Comparison of ENCODE assay signal across 26 cellular contexts in genomic region chr21:17570773-17571172, GRCh38. TPM values are rescaled to one million over a fixed set of nuclear protein-coding genes. Genes with fewer than 3 reads are reported as not detected.
"Had no signal": no experiment of that assay in that cellular context is flagged by ENCODE, and none has a peak within 500 bp of the region (broad histone marks: within the 10 kb centered on the region; RNA-seq: fewer than 3 reads in every experiment).

No MANE protein-coding gene starts in this region.

- ATAC-seq: mucosa of descending colon; naive thymus-derived CD4-positive, alpha-beta T cell; natural killer cell treated with Interleukin-12 subunit alpha and Interleukin-12 subunit beta and Interleukin-15 and Interleukin-18, amount 100 ng/mL, for 72 hours; pancreas; psoas muscle; sciatic nerve; stimulated activated naive B cell treated with anti-CD40 and anti-IgM and Interleukin-4, amounts not matched to agents 10 μg/mL and 1 μg/mL and 100 μg/mL, for 72 hours; stimulated activated naive CD8-positive, alpha-beta T cell treated with anti-CD3 and anti-CD28 coated beads, Interleukin-15, Interleukin-2, amounts not matched to agents 100 U/mL and 50 U/mL, for 24 hours had no signal

- H3K4me3 ChIP-seq: mucosa of descending colon, pancreas, psoas muscle, skin epidermis, stomach, testis, thyroid gland, transverse colon, upper lobe of left lung had no signal

- H3K27me3 ChIP-seq: pancreas, stomach, testis, thyroid gland, transverse colon, upper lobe of left lung had no signal

- DNase-seq: hypothalamus; immature natural killer cell; kidney; midbrain; mucosa of descending colon; naive thymus-derived CD4-positive, alpha-beta T cell; pancreas; posterior cingulate gyrus; psoas muscle; stimulated activated CD4-positive, alpha-beta T cell treated with anti-CD3 and anti-CD28 coated beads, Interleukin-12 subunit alpha, Interleukin-12 subunit beta, amount 100 ng/mL, for 4 hours; stimulated activated CD4-positive, alpha-beta T cell treated with anti-CD3 and anti-CD28 coated beads, Interleukin-15, amount 100 ng/mL, for 24 hours; stimulated activated CD4-positive, alpha-beta T cell treated with anti-CD3 and anti-CD28 coated beads, Interleukin-2, amount 100 ng/mL, for 24 hours; stimulated activated CD4-positive, alpha-beta T cell treated with anti-CD3 and anti-CD28 coated beads, Interleukin-4, amount 100 ng/mL, for 1 hour; stimulated activated naive B cell treated with anti-CD40 and anti-IgM and Interleukin-4, amounts not matched to agents 10 μg/mL and 1 μg/mL and 100 μg/mL, for 72 hours; stimulated activated naive CD8-positive, alpha-beta T cell treated with anti-CD3 and anti-CD28 coated beads, Interleukin-15, Interleukin-2, amounts not matched to agents 100 U/mL and 50 U/mL, for 24 hours; stomach; testis; thyroid gland; transverse colon; upper lobe of left lung had no signal

- H3K27ac ChIP-seq: pancreas, psoas muscle, skin epidermis, stomach, testis, thyroid gland, transverse colon, upper lobe of left lung had no signal

- FAIRE-seq: islet of Langerhans, kidney, pancreas, urothelium cell line had no signal

- H3K36me3 ChIP-seq: pancreas, thyroid gland, transverse colon, upper lobe of left lung had no signal

- H3K9me3 ChIP-seq: mucosa of descending colon, pancreas, psoas muscle, stomach, testis, thyroid gland, transverse colon, upper lobe of left lung had no signal

- H3K4me1 ChIP-seq: pancreas, psoas muscle, stomach, testis, thyroid gland, transverse colon had no signal

RNA-seq across cellular contexts. Expression of gene CXADR, which starts 57.9 kb away (rescaled TPM):
- total RNA-seq: myocyte; natural killer cell treated with Interleukin-12 subunit alpha and Interleukin-12 subunit beta and Interleukin-15 and Interleukin-18, amount 100 ng/mL, for 72 hours had no signal
- polyA plus RNA-seq: immature natural killer cell had no signal
